8 cellular contexts compared by ENCODE assay signal in genomic region chr1:40312238-40313205, GRCh38. TPM values are rescaled to one million over a fixed set of nuclear protein-coding genes. Genes with fewer than 3 reads are reported as not detected.
A peak's percentile ranks its signal among the peaks of the same experiment; 100 is the strongest.
DNase-seq lines count a peak whose midpoint lies in the region; ATAC-seq and TF ChIP-seq lines count a peak whose summit lies in the region.

No MANE protein-coding gene starts in this region.

- no peaks in the 10 kb centered on the region for H3K9me3 Mint-ChIP-seq in CD4-positive, CD25-positive, alpha-beta regulatory T cell
- H3K9me3 Mint-ChIP-seq in activated naive CD8-positive, alpha-beta T cell treated with anti-CD3 and anti-CD28 coated beads, Interleukin-2, amount 10 ng/mL, durations not matched to agents 7 days and 5 days = no peaks in the 10 kb centered on the region

- peak overlapping the region; percentile 59 for H3K27ac ChIP-seq in CD4-positive, CD25-positive, alpha-beta regulatory T cell (ENCODE audit: insufficient read depth, low read length, poor library complexity, severe bottlenecking)
- no peak overlapping the region for H3K27ac ChIP-seq in thyroid gland

- no peaks in the 10 kb centered on the region for H3K27me3 ChIP-seq in CD4-positive, CD25-positive, alpha-beta regulatory T cell (ENCODE audit: control insufficient read depth, insufficient read depth, low read length)
- no peaks in the 10 kb centered on the region for H3K27me3 ChIP-seq in thyroid gland

- H3K36me3 ChIP-seq in CD4-positive, CD25-positive, alpha-beta regulatory T cell (ENCODE audit: control insufficient read depth, insufficient read depth, low read length) = no peaks in the 10 kb centered on the region
- no peaks in the 10 kb centered on the region for H3K36me3 ChIP-seq in thyroid gland

- peak overlapping the region in 2 of 4 donors; percentile 50 to 66 for H3K4me3 Mint-ChIP-seq in CD4-positive, CD25-positive, alpha-beta regulatory T cell
- H3K4me3 Mint-ChIP-seq in activated naive CD8-positive, alpha-beta T cell treated with anti-CD3 and anti-CD28 coated beads, Interleukin-2, amount 10 ng/mL, durations not matched to agents 7 days and 5 days = peak overlapping the region; percentile 33

- no peak for ATAC-seq in CD4-positive, CD25-positive, alpha-beta regulatory T cell (ENCODE audit: low read depth in 2 of 2)
- ATAC-seq in activated naive CD8-positive, alpha-beta T cell treated with anti-CD3 and anti-CD28 coated beads, Interleukin-2, amount 10 ng/mL, durations not matched to agents 7 days and 5 days (ENCODE audit: low read depth) = peak; percentile 36

- POLR2A ChIA-PET in activated naive CD8-positive, alpha-beta T cell treated with anti-CD3 and anti-CD28 coated beads, Interleukin-2, amount 10 ng/mL, durations not matched to agents 7 days and 5 days (lab: Charles Lee) = interaction anchor here (0.6 kb wide), 1 partner anchor 21 kb away, joined by 3 read pairs; no protein-coding TSS in a partner anchor

- no peaks in the 10 kb centered on the region for H3K9me3 ChIP-seq in CD4-positive, CD25-positive, alpha-beta regulatory T cell (ENCODE audit: control insufficient read depth in 2 of 2, low read length in 2 of 2)
- H3K9me3 ChIP-seq in thyroid gland = no peaks in the 10 kb centered on the region

- H3K36me3 Mint-ChIP-seq in CD4-positive, CD25-positive, alpha-beta regulatory T cell = no peaks in the 10 kb centered on the region
- H3K36me3 Mint-ChIP-seq in activated naive CD8-positive, alpha-beta T cell treated with anti-CD3 and anti-CD28 coated beads, Interleukin-2, amount 10 ng/mL, durations not matched to agents 7 days and 5 days = no peaks in the 10 kb centered on the region

- DNase-seq in CD4-positive, CD25-positive, alpha-beta regulatory T cell = peak in 1 of 3 donors; percentile 76
- DNase-seq in GM19238 (ENCODE audit: insufficient read length, low spot score) (peak; percentile 73), NCI-H1092 treated with DMSO at 0.1 percent for 48 hours (lab: John Stamatoyannopoulos, UW) (peak; percentile 46), OCI-M2 (lab: John Stamatoyannopoulos, UW; ENCODE audit: unreplicated experiment) (no peak), cerebellum (ENCODE audit: low spot score) (no peak), activated gamma-delta T cell (lab: John Stamatoyannopoulos, UW) (no peak), thyroid gland (no peak)
- peak; percentile 39 for DNase-seq in activated naive CD8-positive, alpha-beta T cell treated with anti-CD3 and anti-CD28 coated beads, Interleukin-2, amount 10 ng/mL, durations not matched to agents 7 days and 5 days

- no peak for TF ChIP-seq CTCF in thyroid gland (IDR thresholded peaks at IDR 0.05)

- no peak for TF ChIP-seq POLR2A in thyroid gland (IDR thresholded peaks at IDR 0.05)

- H3K27ac Mint-ChIP-seq in CD4-positive, CD25-positive, alpha-beta regulatory T cell = peak overlapping the region; percentile 78 to 80 (median 79)
- peak overlapping the region; percentile 70 for H3K27ac Mint-ChIP-seq in activated naive CD8-positive, alpha-beta T cell treated with anti-CD3 and anti-CD28 coated beads, Interleukin-2, amount 10 ng/mL, durations not matched to agents 7 days and 5 days

- H3K4me1 ChIP-seq in CD4-positive, CD25-positive, alpha-beta regulatory T cell (ENCODE audit: control insufficient read depth, insufficient read depth, low read length, poor library complexity, severe bottlenecking) = peaks cover 42% of the 10 kb centered on the region
- peaks cover 39 to 43% of the 10 kb centered on the region in 2 donors for H3K4me1 ChIP-seq in thyroid gland

- H3K4me3 ChIP-seq in CD4-positive, CD25-positive, alpha-beta regulatory T cell (ENCODE audit: low read depth, low read length) = no peak overlapping the region
- no peak overlapping the region for H3K4me3 ChIP-seq in thyroid gland (replicated peaks in 1 of 3)

- H3K27me3 Mint-ChIP-seq in CD4-positive, CD25-positive, alpha-beta regulatory T cell = peaks cover 2% of the 10 kb centered on the region
- peaks cover 16% of the 10 kb centered on the region for H3K27me3 Mint-ChIP-seq in activated naive CD8-positive, alpha-beta T cell treated with anti-CD3 and anti-CD28 coated beads, Interleukin-2, amount 10 ng/mL, durations not matched to agents 7 days and 5 days

- peaks cover 6 to 45% (median 18%) of the 10 kb centered on the region in 4 donors for H3K4me1 Mint-ChIP-seq in CD4-positive, CD25-positive, alpha-beta regulatory T cell
- peaks cover 18% of the 10 kb centered on the region for H3K4me1 Mint-ChIP-seq in activated naive CD8-positive, alpha-beta T cell treated with anti-CD3 and anti-CD28 coated beads, Interleukin-2, amount 10 ng/mL, durations not matched to agents 7 days and 5 days

- intact Hi-C loops in thyroid gland (cut with DNase I) = no loop called here

- 77 to 88% methylated on average over 6 to 10 of the region's 10 CpGs for WGBS in thyroid gland, 2 donors

RNA-seq across cellular contexts. Expression of gene COL9A2, which starts 4.6 kb away (rescaled TPM):
- 2.9 TPM for total RNA-seq in CD4-positive, CD25-positive, alpha-beta regulatory T cell
- polyA plus RNA-seq in CD4-positive, CD25-positive, alpha-beta regulatory T cell = 1 to 10 TPM in 1 of 4 donors, under 1 TPM in 3; 0.26 to 1.5 (median 0.50) TPM
- total RNA-seq in activated naive CD8-positive, alpha-beta T cell treated with anti-CD3 and anti-CD28 coated beads, Interleukin-2, amount 10 ng/mL, durations not matched to agents 7 days and 5 days = 1 to 10 TPM; 6.0 to 7.2 TPM
- total RNA-seq in cerebellum (8.3 TPM), thyroid gland (10 to 100 TPM in 2 of 4 donors, 1 to 10 TPM in 2; 6.2 to 21.6 (median 11.7) TPM)

RNA-seq across cellular contexts. Expression of gene ZMPSTE24, which starts 54.5 kb away (rescaled TPM):
- 12.2 TPM for total RNA-seq in CD4-positive, CD25-positive, alpha-beta regulatory T cell
- 10 to 100 TPM; 23.3 to 35.1 (median 32.0) TPM for polyA plus RNA-seq in CD4-positive, CD25-positive, alpha-beta regulatory T cell
- total RNA-seq in activated naive CD8-positive, alpha-beta T cell treated with anti-CD3 and anti-CD28 coated beads, Interleukin-2, amount 10 ng/mL, durations not matched to agents 7 days and 5 days = 10 to 100 TPM; 20.6 to 21.2 TPM
- total RNA-seq in cerebellum (35.9 TPM), thyroid gland (10 to 100 TPM; 45.1 to 61.7 (median 56.7) TPM)

Comparison
In these comparisons a context has a peak if more than half of its experiments do, and no peak if none do; other contexts are left out.
1. DNase-seq: peak in GM19238 (single experiment), NCI-H1092 treated with DMSO at 0.1 percent for 48 hours (single experiment) and activated naive CD8-positive, alpha-beta T cell treated with anti-CD3 and anti-CD28 coated beads, Interleukin-2, amount 10 ng/mL, durations not matched to agents 7 days and 5 days (single experiment); none in OCI-M2 (single experiment), cerebellum (single experiment), activated gamma-delta T cell (single experiment) and thyroid gland (0 of 2).